ENCODE assay signal across 17 cellular contexts in genomic region chr1:172699695-172700094, GRCh38. TPM values are rescaled to one million over a fixed set of nuclear protein-coding genes. Genes with fewer than 3 reads are reported as not detected.
DNase-seq lines count a peak whose midpoint lies in the region; ATAC-seq and TF ChIP-seq lines count a peak whose summit lies in the region.
"Had no signal": no experiment of that assay in that cellular context is flagged by ENCODE, and none has a peak within 500 bp of the region (broad histone marks: within the 10 kb centered on the region; RNA-seq: fewer than 3 reads in every experiment).

No MANE protein-coding gene starts in this region.

- H3K27me3 Mint-ChIP-seq in natural killer cell (ENCODE audit: low read depth in 2 of 2): no peaks in the 10 kb centered on the region
- H3K27me3 Mint-ChIP-seq in natural killer cell treated with Interleukin-12 subunit alpha and Interleukin-12 subunit beta and Interleukin-15 and Interleukin-18, amount 100 ng/mL, for 72 hours: no peaks in the 10 kb centered on the region
- no peaks in the 10 kb centered on the region for H3K27me3 Mint-ChIP-seq in activated CD4-positive, alpha-beta T cell treated with anti-CD3 and anti-CD28 coated beads, Interleukin-2, amount 10 ng/mL, durations not matched to agents 24 days and 14 days
- H3K27me3 Mint-ChIP-seq: progenitor cell of endocrine pancreas; stimulated activated naive CD8-positive, alpha-beta T cell treated with anti-CD3 and anti-CD28 coated beads, Interleukin-15, amount 100 ng/mL, for 72 hours had no signal

- no peaks in the 10 kb centered on the region for H3K27me3 ChIP-seq in foreskin keratinocyte

- no peaks in the 10 kb centered on the region for H3K36me3 Mint-ChIP-seq in natural killer cell
- H3K36me3 Mint-ChIP-seq in natural killer cell treated with Interleukin-12 subunit alpha and Interleukin-12 subunit beta and Interleukin-15 and Interleukin-18, amount 100 ng/mL, for 72 hours: peaks cover 22% of the 10 kb centered on the region
- H3K36me3 Mint-ChIP-seq in activated CD4-positive, alpha-beta T cell treated with anti-CD3 and anti-CD28 coated beads, Interleukin-2, amount 10 ng/mL, durations not matched to agents 24 days and 14 days (ENCODE audit: low read depth): no peaks in the 10 kb centered on the region
- H3K36me3 Mint-ChIP-seq in stimulated activated effector memory CD8-positive, alpha-beta T cell treated with anti-CD3 and anti-CD28 coated beads, Interleukin-12 subunit alpha, Interleukin-12 subunit beta, amount 100 ng/mL, for 72 hours: no peaks in the 10 kb centered on the region

- H3K4me3 Mint-ChIP-seq in natural killer cell: peak overlapping the region; percentile 79
- no peak overlapping the region for H3K4me3 Mint-ChIP-seq in natural killer cell treated with Interleukin-12 subunit alpha and Interleukin-12 subunit beta and Interleukin-15 and Interleukin-18, amount 100 ng/mL, for 72 hours
- H3K4me3 Mint-ChIP-seq in activated CD4-positive, alpha-beta T cell treated with anti-CD3 and anti-CD28 coated beads, Interleukin-2, amount 10 ng/mL, durations not matched to agents 24 days and 14 days: peak overlapping the region; percentile 82
- H3K4me3 Mint-ChIP-seq in stimulated activated effector memory CD8-positive, alpha-beta T cell treated with anti-CD3 and anti-CD28 coated beads, Interleukin-12 subunit alpha, Interleukin-12 subunit beta, amount 100 ng/mL, for 72 hours: peak overlapping the region; percentile 56

- H3K9me3 Mint-ChIP-seq in natural killer cell: peaks cover 0 to 2% of the 10 kb centered on the region in 2 donors
- H3K9me3 Mint-ChIP-seq in natural killer cell treated with Interleukin-12 subunit alpha and Interleukin-12 subunit beta and Interleukin-15 and Interleukin-18, amount 100 ng/mL, for 72 hours: peaks cover 7% of the 10 kb centered on the region
- peaks cover 14% of the 10 kb centered on the region for H3K9me3 Mint-ChIP-seq in activated CD4-positive, alpha-beta T cell treated with anti-CD3 and anti-CD28 coated beads, Interleukin-2, amount 10 ng/mL, durations not matched to agents 24 days and 14 days
- H3K9me3 Mint-ChIP-seq in stimulated activated effector memory CD8-positive, alpha-beta T cell treated with anti-CD3 and anti-CD28 coated beads, Interleukin-12 subunit alpha, Interleukin-12 subunit beta, amount 100 ng/mL, for 72 hours: peaks cover 4% of the 10 kb centered on the region
- H3K9me3 Mint-ChIP-seq: stimulated activated naive CD8-positive, alpha-beta T cell treated with anti-CD3 and anti-CD28 coated beads, Interleukin-15, amount 100 ng/mL, for 72 hours had no signal

- H3K4me1 ChIP-seq in foreskin keratinocyte (peaks cover 17% of the 10 kb centered on the region), mucosa of descending colon (ENCODE audit: low read depth) (no peaks in the 10 kb centered on the region)
- H3K4me1 ChIP-seq: BE2C, HAP-1 had no signal

- H3K27ac ChIP-seq in foreskin keratinocyte: peak overlapping the region; percentile 4

- H3K27ac Mint-ChIP-seq in natural killer cell: no peak overlapping the region
- H3K27ac Mint-ChIP-seq in natural killer cell treated with Interleukin-12 subunit alpha and Interleukin-12 subunit beta and Interleukin-15 and Interleukin-18, amount 100 ng/mL, for 72 hours: no peak overlapping the region
- peak overlapping the region; percentile 90 for H3K27ac Mint-ChIP-seq in activated CD4-positive, alpha-beta T cell treated with anti-CD3 and anti-CD28 coated beads, Interleukin-2, amount 10 ng/mL, durations not matched to agents 24 days and 14 days
- H3K27ac Mint-ChIP-seq in stimulated activated effector memory CD8-positive, alpha-beta T cell treated with anti-CD3 and anti-CD28 coated beads, Interleukin-12 subunit alpha, Interleukin-12 subunit beta, amount 100 ng/mL, for 72 hours: peak overlapping the region; percentile 92

- DNase-seq in natural killer cell (no peak), foreskin keratinocyte (no peak), CD1c-positive myeloid dendritic cell (ENCODE audit: extremely low spot score) (no peak), mucosa of descending colon (no peak)
- DNase-seq in natural killer cell treated with Interleukin-12 subunit alpha and Interleukin-12 subunit beta and Interleukin-15 and Interleukin-18, amount 100 ng/mL, for 72 hours (ENCODE audit: low spot score): no peak
- no peak for DNase-seq in activated CD4-positive, alpha-beta T cell treated with anti-CD3 and anti-CD28 coated beads, Interleukin-2, amount 10 ng/mL, durations not matched to agents 24 days and 14 days
- DNase-seq in stimulated activated effector memory CD8-positive, alpha-beta T cell treated with anti-CD3 and anti-CD28 coated beads, Interleukin-12 subunit alpha, Interleukin-12 subunit beta, amount 100 ng/mL, for 72 hours (ENCODE audit: low spot score in 2 of 2): no peak
- DNase-seq: BE2C, cerebellar nuclear complex, NCI-H1105 treated with DMSO at 0.1 percent for 48 hours, NCI-H526 had no signal

- intact Hi-C loops in natural killer cell (cut with micrococcal nuclease) (loop anchor here (1.0 to 10.0 kb wide), 7 partner anchors 15 to 345 kb away; partner anchors contain the start of gene SUCO), mucosa of descending colon (cut with DNase I, micrococcal nuclease) (loop anchor here in 1 of 2 donors (10.0 kb wide), 1 partner anchor 245 kb away; no protein-coding TSS in a partner anchor)
- intact Hi-C loops in activated CD4-positive, alpha-beta T cell treated with anti-CD3 and anti-CD28 coated beads, Interleukin-2, amount 10 ng/mL, durations not matched to agents 24 days and 14 days (cut with micrococcal nuclease): loop anchor here (1.0 to 10.0 kb wide), 7 partner anchors 9 to 545 kb away; no protein-coding TSS in a partner anchor

- H3K4me3 ChIP-seq in mucosa of descending colon: no peak overlapping the region
- H3K4me3 ChIP-seq: HAP-1 had no signal

- no peak for TF ChIP-seq CTCF in natural killer cell (IDR thresholded peaks at IDR 0.05)
- no peak for TF ChIP-seq CTCF in foreskin keratinocyte (conservative IDR thresholded peaks at IDR 0.05)
- no peak for TF ChIP-seq CTCF in mucosa of descending colon (IDR thresholded peaks at IDR 0.05)

- peaks cover 54 to 57% of the 10 kb centered on the region in 2 donors for H3K4me1 Mint-ChIP-seq in natural killer cell
- peaks cover 55 to 57% of the 10 kb centered on the region in 2 donors for H3K4me1 Mint-ChIP-seq in natural killer cell treated with Interleukin-12 subunit alpha and Interleukin-12 subunit beta and Interleukin-15 and Interleukin-18, amount 100 ng/mL, for 72 hours (ENCODE audit: low read depth in 2 of 2)
- peaks cover 49% of the 10 kb centered on the region for H3K4me1 Mint-ChIP-seq in activated CD4-positive, alpha-beta T cell treated with anti-CD3 and anti-CD28 coated beads, Interleukin-2, amount 10 ng/mL, durations not matched to agents 24 days and 14 days
- peaks cover 55% of the 10 kb centered on the region for H3K4me1 Mint-ChIP-seq in stimulated activated effector memory CD8-positive, alpha-beta T cell treated with anti-CD3 and anti-CD28 coated beads, Interleukin-12 subunit alpha, Interleukin-12 subunit beta, amount 100 ng/mL, for 72 hours

- H3K36me3 ChIP-seq in mucosa of descending colon (ENCODE audit: low read depth): no peaks in the 10 kb centered on the region
- H3K36me3 ChIP-seq: BE2C, HAP-1 had no signal

- ATAC-seq in natural killer cell: no peak
- ATAC-seq in natural killer cell treated with Interleukin-12 subunit alpha and Interleukin-12 subunit beta and Interleukin-15 and Interleukin-18, amount 100 ng/mL, for 72 hours: no peak
- no peak for ATAC-seq in foreskin keratinocyte
- no peak for ATAC-seq in stimulated activated effector memory CD8-positive, alpha-beta T cell treated with anti-CD3 and anti-CD28 coated beads, Interleukin-12 subunit alpha, Interleukin-12 subunit beta, amount 100 ng/mL, for 72 hours
- ATAC-seq in GM18909 (IDR thresholded peaks at IDR 0.05; ENCODE audit: poor library complexity, unreplicated experiment): no peak
- no peak for ATAC-seq in mucosa of descending colon

- no peaks in the 10 kb centered on the region for H3K9me3 ChIP-seq in mucosa of descending colon
- H3K9me3 ChIP-seq: BE2C, HAP-1 had no signal

RNA-seq across cellular contexts. Expression of gene FASLG, which starts 40.8 kb away (rescaled TPM):
- total RNA-seq in natural killer cell (10 to 100 TPM; 22.1 to 44.5 (median 24.1) TPM), foreskin keratinocyte (not detected in 2 replicates), mucosa of descending colon (1 to 10 TPM in 1 of 3 donors, under 1 TPM in 2; 0.60 to 1.1 (median 0.90) TPM)
- 100 to 1,000 TPM in 1 of 2 donors, 10 to 100 TPM in 1; 80.6 to 195 TPM for total RNA-seq in natural killer cell treated with Interleukin-12 subunit alpha and Interleukin-12 subunit beta and Interleukin-15 and Interleukin-18, amount 100 ng/mL, for 72 hours
- total RNA-seq in activated CD4-positive, alpha-beta T cell treated with anti-CD3 and anti-CD28 coated beads, Interleukin-2, amount 10 ng/mL, durations not matched to agents 24 days and 14 days: 54.4 and 55.9 TPM in 2 replicates
- polyA plus RNA-seq in foreskin keratinocyte: not detected in 2 replicates
- total RNA-seq: esophagus mucosa, lung microvascular endothelial cell, progenitor cell of endocrine pancreas had no signal

Comparison
In these comparisons a context has a peak if more than half of its experiments do, and no peak if none do; other contexts are left out.
1. H3K27ac Mint-ChIP-seq: peak in activated CD4-positive, alpha-beta T cell treated with anti-CD3 and anti-CD28 coated beads, Interleukin-2, amount 10 ng/mL, durations not matched to agents 24 days and 14 days (single experiment) and stimulated activated effector memory CD8-positive, alpha-beta T cell treated with anti-CD3 and anti-CD28 coated beads, Interleukin-12 subunit alpha, Interleukin-12 subunit beta, amount 100 ng/mL, for 72 hours (single experiment); none in natural killer cell (0 of 2) and natural killer cell treated with Interleukin-12 subunit alpha and Interleukin-12 subunit beta and Interleukin-15 and Interleukin-18, amount 100 ng/mL, for 72 hours (0 of 2).
2. RNA of gene FASLG, which starts 40.8 kb away (total RNA-seq): 80.6 to 195 TPM in natural killer cell treated with Interleukin-12 subunit alpha and Interleukin-12 subunit beta and Interleukin-15 and Interleukin-18, amount 100 ng/mL, for 72 hours, 54.4 to 55.9 TPM in activated CD4-positive, alpha-beta T cell treated with anti-CD3 and anti-CD28 coated beads, Interleukin-2, amount 10 ng/mL, durations not matched to agents 24 days and 14 days and 22.1 to 44.5 TPM in natural killer cell; 0.60 to 1.1 TPM in mucosa of descending colon and not detected in foreskin keratinocyte; every median in the first group is over 10 times any median in the second.